In the genomic region with DNA sequence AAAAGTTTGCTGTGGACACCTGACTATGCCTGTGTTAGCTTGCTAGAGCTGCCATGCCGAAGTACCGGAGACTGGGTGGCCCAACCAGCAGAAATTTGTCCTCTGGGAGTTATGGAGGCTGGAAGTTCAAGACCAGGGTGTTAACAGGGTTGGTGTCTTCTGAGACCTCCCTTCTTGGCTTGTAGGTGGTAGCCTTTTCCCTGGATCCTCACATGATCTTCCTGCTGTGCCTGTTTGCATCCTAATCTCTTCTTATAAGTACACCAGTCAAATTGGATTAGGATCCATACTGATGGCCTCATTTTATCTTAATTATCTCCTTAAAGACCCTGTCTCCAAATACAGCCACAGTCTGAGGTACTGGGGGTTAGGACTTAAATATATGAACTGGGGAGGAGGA, we compare ENCODE assay signal across 1 cellular context.
TF ChIP-seq lines count a peak whose summit lies in the region.

No MANE protein-coding gene starts in this region.

TF ChIP-seq in HCT116, 20 proteins besides CTCF, POLR2A, EP300 and RAD21 (continued from another document):
- TF ChIP-seq EZH2phosphoT487 (IDR thresholded peaks at IDR 0.05; ENCODE audit: borderline replicate concordance) = no peak
TF ChIP-seq in HCT116: peak in this region for 0.
